Comparison of ENCODE assay signal across 1 cellular context in the genomic region with DNA sequence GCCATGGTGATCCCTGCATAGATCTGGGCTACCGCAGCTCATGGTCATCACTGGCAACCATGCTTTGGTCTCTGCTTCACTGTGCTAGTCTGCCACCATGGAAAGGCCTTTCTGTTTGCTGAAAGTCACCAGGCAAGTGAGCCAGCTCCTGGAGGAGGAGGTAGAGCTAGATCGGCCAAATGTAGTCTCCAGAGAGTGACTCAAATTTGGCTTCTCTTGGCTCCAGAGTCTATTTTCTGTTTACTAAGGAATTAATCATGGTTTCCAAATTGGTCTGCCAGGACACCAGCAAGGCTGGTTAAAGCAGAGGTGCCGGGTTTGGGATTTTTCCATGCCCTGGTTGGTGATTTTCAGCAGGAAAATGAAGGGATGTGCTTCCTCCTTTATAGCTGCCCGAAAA.
TF ChIP-seq lines count a peak whose summit lies in the region.

No MANE protein-coding gene starts in this region.

TF ChIP-seq in K562, 482 proteins besides CTCF, POLR2A, EP300 and RAD21:
- no peak for TF ChIP-seq AFF4 (CRISPR knock-in tag; IDR thresholded peaks at IDR 0.05)
- no peak for TF ChIP-seq ZBTB1 (CRISPR knock-in tag; IDR thresholded peaks at IDR 0.05; ENCODE audit: borderline replicate concordance, low read depth)
- no peak for TF ChIP-seq ZNF707 (CRISPR knock-in tag; conservative IDR thresholded peaks at IDR 0.05)
- TF ChIP-seq DNMT1 (IDR thresholded peaks at IDR 0.05): no peak
- TF ChIP-seq, protein P1, sequence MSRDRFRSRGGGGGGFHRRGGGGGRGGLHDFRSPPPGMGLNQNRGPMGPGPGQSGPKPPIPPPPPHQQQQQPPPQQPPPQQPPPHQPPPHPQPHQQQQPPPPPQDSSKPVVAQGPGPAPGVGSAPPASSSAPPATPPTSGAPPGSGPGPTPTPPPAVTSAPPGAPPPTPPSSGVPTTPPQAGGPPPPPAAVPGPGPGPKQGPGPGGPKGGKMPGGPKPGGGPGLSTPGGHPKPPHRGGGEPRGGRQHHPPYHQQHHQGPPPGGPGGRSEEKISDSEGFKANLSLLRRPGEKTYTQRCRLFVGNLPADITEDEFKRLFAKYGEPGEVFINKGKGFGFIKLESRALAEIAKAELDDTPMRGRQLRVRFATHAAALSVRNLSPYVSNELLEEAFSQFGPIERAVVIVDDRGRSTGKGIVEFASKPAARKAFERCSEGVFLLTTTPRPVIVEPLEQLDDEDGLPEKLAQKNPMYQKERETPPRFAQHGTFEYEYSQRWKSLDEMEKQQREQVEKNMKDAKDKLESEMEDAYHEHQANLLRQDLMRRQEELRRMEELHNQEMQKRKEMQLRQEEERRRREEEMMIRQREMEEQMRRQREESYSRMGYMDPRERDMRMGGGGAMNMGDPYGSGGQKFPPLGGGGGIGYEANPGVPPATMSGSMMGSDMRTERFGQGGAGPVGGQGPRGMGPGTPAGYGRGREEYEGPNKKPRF (IDR thresholded peaks at IDR 0.05; ENCODE audit: low read depth, low read length): no peak
- TF ChIP-seq, protein P2, sequence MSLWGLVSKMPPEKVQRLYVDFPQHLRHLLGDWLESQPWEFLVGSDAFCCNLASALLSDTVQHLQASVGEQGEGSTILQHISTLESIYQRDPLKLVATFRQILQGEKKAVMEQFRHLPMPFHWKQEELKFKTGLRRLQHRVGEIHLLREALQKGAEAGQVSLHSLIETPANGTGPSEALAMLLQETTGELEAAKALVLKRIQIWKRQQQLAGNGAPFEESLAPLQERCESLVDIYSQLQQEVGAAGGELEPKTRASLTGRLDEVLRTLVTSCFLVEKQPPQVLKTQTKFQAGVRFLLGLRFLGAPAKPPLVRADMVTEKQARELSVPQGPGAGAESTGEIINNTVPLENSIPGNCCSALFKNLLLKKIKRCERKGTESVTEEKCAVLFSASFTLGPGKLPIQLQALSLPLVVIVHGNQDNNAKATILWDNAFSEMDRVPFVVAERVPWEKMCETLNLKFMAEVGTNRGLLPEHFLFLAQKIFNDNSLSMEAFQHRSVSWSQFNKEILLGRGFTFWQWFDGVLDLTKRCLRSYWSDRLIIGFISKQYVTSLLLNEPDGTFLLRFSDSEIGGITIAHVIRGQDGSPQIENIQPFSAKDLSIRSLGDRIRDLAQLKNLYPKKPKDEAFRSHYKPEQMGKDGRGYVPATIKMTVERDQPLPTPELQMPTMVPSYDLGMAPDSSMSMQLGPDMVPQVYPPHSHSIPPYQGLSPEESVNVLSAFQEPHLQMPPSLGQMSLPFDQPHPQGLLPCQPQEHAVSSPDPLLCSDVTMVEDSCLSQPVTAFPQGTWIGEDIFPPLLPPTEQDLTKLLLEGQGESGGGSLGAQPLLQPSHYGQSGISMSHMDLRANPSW (CRISPR knock-in tag; IDR thresholded peaks at IDR 0.05): no peak
- no peak for TF ChIP-seq NR4A1 (CRISPR knock-in tag; IDR thresholded peaks at IDR 0.05)
- no peak for TF ChIP-seq NR4A1 (tag; IDR thresholded peaks at IDR 0.05)
